15 cellular contexts compared by ENCODE assay signal in genomic region chr15:31852933-31853332, GRCh38. TPM values are rescaled to one million over a fixed set of nuclear protein-coding genes. Genes with fewer than 3 reads are reported as not detected.
"Had no signal": no experiment of that assay in that cellular context is flagged by ENCODE, and none has a peak within 500 bp of the region (broad histone marks: within the 10 kb centered on the region; RNA-seq: fewer than 3 reads in every experiment).

No MANE protein-coding gene starts in this region.

- H3K36me3 ChIP-seq: breast epithelium, suprapubic skin, vagina had no signal

- H3K4me1 ChIP-seq: breast epithelium, suprapubic skin, vagina had no signal

- H3K27ac ChIP-seq: breast epithelium, suprapubic skin, vagina, VCaP had no signal

- DNase-seq: activated CD4-positive, alpha-beta T cell treated with anti-CD3 and anti-CD28 coated beads, Interleukin-2, amount 50 U/mL, for 1 hour; activated CD8-positive, alpha-beta T cell treated with anti-CD3 and anti-CD28 coated beads, Interleukin-2, amount 10 ng/mL, durations not matched to agents 7 days and 5 days; activated naive CD4-positive, alpha-beta T cell treated with Interleukin-2 at 50 U/mL for 16 hours; activated naive CD8-positive, alpha-beta T cell treated with anti-CD3 and anti-CD28 coated beads for 36 hours; cortex of kidney; immature natural killer cell; left ventricle myocardium superior; mammary epithelial cell; nephron progenitor cell had no signal

- H3K9me3 ChIP-seq: vagina had no signal

- H3K4me3 ChIP-seq: breast epithelium, suprapubic skin, vagina had no signal

- FAIRE-seq: endometrium had no signal

- H3K27me3 ChIP-seq: breast epithelium, suprapubic skin, vagina had no signal

RNA-seq across cellular contexts. Expression of gene OTUD7A, which starts 17.5 kb away (rescaled TPM):
- total RNA-seq: myocyte had no signal
